ENCODE assay signal across 10 cellular contexts in genomic region chr1:77834771-77835334, GRCh38. TPM values are rescaled to one million over a fixed set of nuclear protein-coding genes. Genes with fewer than 3 reads are reported as not detected.
A peak's percentile ranks its signal among the peaks of the same experiment; 100 is the strongest.
DNase-seq lines count a peak whose midpoint lies in the region; ATAC-seq and TF ChIP-seq lines count a peak whose summit lies in the region.
"Had no signal": no experiment of that assay in that cellular context is flagged by ENCODE, and none has a peak within 500 bp of the region (broad histone marks: within the 10 kb centered on the region; RNA-seq: fewer than 3 reads in every experiment).

No MANE protein-coding gene starts in this region.

- DNase-seq in M059J (ENCODE audit: low read depth) (peak; percentile 75), brain microvascular endothelial cell (peak; percentile 60), kidney glomerular epithelial cell (lab: John Stamatoyannopoulos, UW) (peak; percentile 7), activated gamma-delta T cell treated with Interleukin-2 at 50 U/mL for 16 hours (no peak), hypothalamus (lab: John Stamatoyannopoulos, UW) (no peak)

- no peak overlapping the region for H3K4me3 Mint-ChIP-seq in stimulated activated memory B cell treated with anti-CD40 and anti-IgM and Interleukin-4, amounts not matched to agents 10 μg/mL and 1 μg/mL and 100 μg/mL, for 72 hours
- H3K4me3 Mint-ChIP-seq: stimulated activated naive CD8-positive, alpha-beta T cell treated with anti-CD3 and anti-CD28 coated beads, Interleukin-15, Interleukin-2, amounts not matched to agents 100 ng/mL and 50 ng/mL, for 24 hours had no signal

- H3K9me3 Mint-ChIP-seq in stimulated activated memory B cell treated with anti-CD40 and anti-IgM and Interleukin-4, amounts not matched to agents 10 μg/mL and 1 μg/mL and 100 μg/mL, for 72 hours, result no peaks in the 10 kb centered on the region
- H3K9me3 Mint-ChIP-seq: stimulated activated naive CD8-positive, alpha-beta T cell treated with anti-CD3 and anti-CD28 coated beads, Interleukin-15, Interleukin-2, amounts not matched to agents 100 ng/mL and 50 ng/mL, for 24 hours had no signal

- H3K4me1 Mint-ChIP-seq in stimulated activated memory B cell treated with anti-CD40 and anti-IgM and Interleukin-4, amounts not matched to agents 10 μg/mL and 1 μg/mL and 100 μg/mL, for 72 hours, result no peaks in the 10 kb centered on the region

- in situ Hi-C loops in brain microvascular endothelial cell (cut with HindIII; ENCODE audit: low pct_ligation_motif_present, low sequenced_read_pairs), result no loop called here

- H3K27me3 Mint-ChIP-seq in stimulated activated memory B cell treated with anti-CD40 and anti-IgM and Interleukin-4, amounts not matched to agents 10 μg/mL and 1 μg/mL and 100 μg/mL, for 72 hours, result no peaks in the 10 kb centered on the region
- H3K27me3 Mint-ChIP-seq: stimulated activated naive CD8-positive, alpha-beta T cell treated with anti-CD3 and anti-CD28 coated beads, Interleukin-15, Interleukin-2, amounts not matched to agents 100 ng/mL and 50 ng/mL, for 24 hours had no signal

- no peak overlapping the region for H3K27ac Mint-ChIP-seq in stimulated activated memory B cell treated with anti-CD40 and anti-IgM and Interleukin-4, amounts not matched to agents 10 μg/mL and 1 μg/mL and 100 μg/mL, for 72 hours
- H3K27ac Mint-ChIP-seq: stimulated activated naive CD8-positive, alpha-beta T cell treated with anti-CD3 and anti-CD28 coated beads, Interleukin-15, Interleukin-2, amounts not matched to agents 100 ng/mL and 50 ng/mL, for 24 hours had no signal

- peaks cover 23% of the 10 kb centered on the region for H3K36me3 Mint-ChIP-seq in stimulated activated memory B cell treated with anti-CD40 and anti-IgM and Interleukin-4, amounts not matched to agents 10 μg/mL and 1 μg/mL and 100 μg/mL, for 72 hours

- H3K36me3 ChIP-seq in brain microvascular endothelial cell (replicated peaks), result peaks cover 2% of the 10 kb centered on the region

- no peak for ATAC-seq in stimulated activated memory B cell treated with anti-CD40 and anti-IgM and Interleukin-4, amounts not matched to agents 10 μg/mL and 1 μg/mL and 100 μg/mL, for 72 hours
- no peak for ATAC-seq in GM18907 (IDR thresholded peaks at IDR 0.05; ENCODE audit: unreplicated experiment)

- peak overlapping the region; percentile 98 for H3K27ac ChIP-seq in brain microvascular endothelial cell
- peak overlapping the region; percentile 48 for H3K27ac ChIP-seq in temporal lobe (ENCODE audit: low read depth, low read length)
- H3K27ac ChIP-seq: neutrophil had no signal

- no peak for TF ChIP-seq CTCF in brain microvascular endothelial cell (IDR thresholded peaks at IDR 0.05; ENCODE audit: low read depth, low read length, missing control alignments)

- H3K4me3 ChIP-seq in brain microvascular endothelial cell (ENCODE audit: low read depth, low read length), result no peak overlapping the region

- H3K27me3 ChIP-seq in brain microvascular endothelial cell (replicated peaks), result no peaks in the 10 kb centered on the region
- H3K27me3 ChIP-seq: neutrophil had no signal

RNA-seq across cellular contexts. Expression of gene NEXN, which starts 53.6 kb away (rescaled TPM):
- total RNA-seq in M059J (2014; rRNA removed; shearing (Covaris generic)), result 6.0 and 10.4 TPM in 2 replicates
- 0.49 TPM for total RNA-seq in temporal lobe

RNA-seq across cellular contexts. Expression of gene MIGA1, which starts 55.4 kb away (rescaled TPM):
- 13.1 and 15.7 TPM in 2 replicates for total RNA-seq in M059J (2014; rRNA removed; shearing (Covaris generic))
- total RNA-seq in temporal lobe, result 17.9 TPM

Comparison
In these comparisons a context has a peak if more than half of its experiments do, and no peak if none do; other contexts are left out.
1. DNase-seq: peak in M059J (single experiment), brain microvascular endothelial cell (single experiment) and kidney glomerular epithelial cell (single experiment); none in activated gamma-delta T cell treated with Interleukin-2 at 50 U/mL for 16 hours (single experiment) and hypothalamus (0 of 51).